In genomic region chr2:40434638-40435296, GRCh38 we compare ENCODE assay signal across 9 cellular contexts. TPM values are rescaled to one million over a fixed set of nuclear protein-coding genes. Genes with fewer than 3 reads are reported as not detected.
A peak's percentile ranks its signal among the peaks of the same experiment; 100 is the strongest.
DNase-seq lines count a peak whose midpoint lies in the region; ATAC-seq and TF ChIP-seq lines count a peak whose summit lies in the region.
"Had no signal": no experiment of that assay in that cellular context is flagged by ENCODE, and none has a peak within 500 bp of the region (broad histone marks: within the 10 kb centered on the region; RNA-seq: fewer than 3 reads in every experiment).

No MANE protein-coding gene starts in this region.

- H3K36me3 ChIP-seq in RWPE2 (ENCODE audit: low read depth) = no peaks in the 10 kb centered on the region

- TF ChIP-seq CTCF in RWPE2 (IDR thresholded peaks at IDR 0.05; ENCODE audit: poor library complexity, severe bottlenecking) = no peak

- DNase-seq in ELF-1 (ENCODE audit: low read depth, low spot score) (peak; percentile 7), RWPE2 (ENCODE audit: low spot score) (peak; percentile 86), fibroblast of the conjunctiva (ENCODE audit: low read depth) (peak; percentile 86), pulmonary artery endothelial cell (ENCODE audit: low read depth, low spot score) (peak; percentile 94), HuH-7 (ENCODE audit: low spot score) (no peak), substantia nigra (lab: John Stamatoyannopoulos, UW) (no peak), medulla oblongata (ENCODE audit: extremely low spot score) (no peak)
- DNase-seq: NK-92 treated with Interleukin-12 subunit alpha and Interleukin-12 subunit beta, amount 100 ng/mL, for 24 hours had no signal

- peaks cover 58% of the 10 kb centered on the region for H3K4me1 ChIP-seq in RWPE2 (ENCODE audit: insufficient read depth, poor library complexity, severe bottlenecking)

- no peaks in the 10 kb centered on the region for H3K27me3 ChIP-seq in RWPE2 (ENCODE audit: insufficient read depth, poor library complexity, severe bottlenecking)

- H3K27ac ChIP-seq in RWPE2 (ENCODE audit: poor library complexity, severe bottlenecking) (peak overlapping the region; percentile 98), substantia nigra (ENCODE audit: low read depth, low read length, poor library complexity, severe bottlenecking) (no peak overlapping the region)

- no peaks in the 10 kb centered on the region for H3K9me3 ChIP-seq in RWPE2 (ENCODE audit: severe bottlenecking)

- no peak overlapping the region for H3K4me3 ChIP-seq in RWPE2 (ENCODE audit: severe bottlenecking)

- ATAC-seq in RWPE2 (ENCODE audit: low read depth) = peak; percentile 98
- no peak for ATAC-seq in HG03095 (IDR thresholded peaks at IDR 0.05; ENCODE audit: unreplicated experiment)

RNA-seq across cellular contexts. Expression of gene SLC8A1, which starts 17.1 kb away (rescaled TPM):
- total RNA-seq in pulmonary artery endothelial cell = 5.7 and 12.5 TPM in 2 replicates

Comparison
In these comparisons a context has a peak if more than half of its experiments do, and no peak if none do; other contexts are left out.
1. DNase-seq: peak in ELF-1 (single experiment), RWPE2 (single experiment), fibroblast of the conjunctiva (single experiment) and pulmonary artery endothelial cell (single experiment); none in HuH-7 (single experiment), substantia nigra (0 of 49) and medulla oblongata (single experiment).